In genomic region chr11:6584528-6584927, GRCh38 we compare ENCODE assay signal across 3 cellular contexts.
TF ChIP-seq lines count a peak whose summit lies in the region.

No MANE protein-coding gene starts in this region.

TF ChIP-seq in A549, 52 proteins besides CTCF, POLR2A, EP300 and RAD21:
- no peak for TF ChIP-seq FOSL2 (IDR thresholded peaks at IDR 0.05)
- TF ChIP-seq FOSL2 (CRISPR knock-in tag; IDR thresholded peaks at IDR 0.05), result no peak
- no peak for TF ChIP-seq ZNF302 (CRISPR knock-in tag; IDR thresholded peaks at IDR 0.05)
- TF ChIP-seq ELK1 (IDR thresholded peaks at IDR 0.05; ENCODE audit: low read depth, low read length), result no peak
- no peak for TF ChIP-seq E2F6 (IDR thresholded peaks at IDR 0.05; ENCODE audit: borderline replicate concordance, low read depth)
- no peak for TF ChIP-seq ZC3H11A (IDR thresholded peaks at IDR 0.05)
- TF ChIP-seq HDAC2 (IDR thresholded peaks at IDR 0.05), result no peak
- no peak for TF ChIP-seq MYC (IDR thresholded peaks at IDR 0.05; ENCODE audit: borderline replicate concordance, low read length)
- no peak for TF ChIP-seq NPAS2 (CRISPR knock-in tag; IDR thresholded peaks at IDR 0.05; ENCODE audit: borderline replicate concordance)
- no peak for TF ChIP-seq SMC3 (IDR thresholded peaks at IDR 0.05)
- TF ChIP-seq HMGXB4 (CRISPR knock-in tag; IDR thresholded peaks at IDR 0.05; ENCODE audit: borderline replicate concordance), result no peak
- TF ChIP-seq CBX8 (IDR thresholded peaks at IDR 0.05), result no peak
- no peak for TF ChIP-seq TP53 (CRISPR knock-in tag; IDR thresholded peaks at IDR 0.05)
- no peak for TF ChIP-seq PBX3 (IDR thresholded peaks at IDR 0.05)
- TF ChIP-seq MAX (IDR thresholded peaks at IDR 0.05), result no peak

TF ChIP-seq in HEK293, 187 proteins besides CTCF, POLR2A, EP300 and RAD21:
- TF ChIP-seq ZNF280D (tag by site-specific recombination; IDR thresholded peaks at IDR 0.05) (peak; percentile 85), ZNF664 (tag by site-specific recombination; IDR thresholded peaks at IDR 0.05) (no peak)

TF ChIP-seq in K562, 482 proteins besides CTCF, POLR2A, EP300 and RAD21:
- no peak for TF ChIP-seq THAP12 (CRISPR knock-in tag; IDR thresholded peaks at IDR 0.05)
- TF ChIP-seq CBX3 (IDR thresholded peaks at IDR 0.05; ENCODE audit: borderline replicate concordance in 1 of 2, low read length in 2 of 2), result 0 out of 3 replicates have a peak, but pooled peaks of 1 of the 2 experiments have one; percentile 29
- TF ChIP-seq ZNF408 (CRISPR knock-in tag; IDR thresholded peaks at IDR 0.05; ENCODE audit: low read depth), result no peak
- no peak for TF ChIP-seq HOXB6 (CRISPR knock-in tag; IDR thresholded peaks at IDR 0.05; ENCODE audit: borderline replicate concordance)
- no peak for TF ChIP-seq CXXC5 (CRISPR knock-in tag; IDR thresholded peaks at IDR 0.05)
- peak; percentile 89 for TF ChIP-seq RBM25 (IDR thresholded peaks at IDR 0.05; ENCODE audit: low read depth, low read length, severe bottlenecking)
- TF ChIP-seq PHF20 (IDR thresholded peaks at IDR 0.05; ENCODE audit: partially characterized antibody), result no peak
- no peak for TF ChIP-seq ZNF764 (CRISPR knock-in tag; IDR thresholded peaks at IDR 0.05; ENCODE audit: low read depth)
- peak; percentile 65; the same call in 1 of the 2 replicates for TF ChIP-seq TRIM28 (IDR thresholded peaks at IDR 0.05)
- TF ChIP-seq BCOR (IDR thresholded peaks at IDR 0.05), result peak; percentile 51; the same call in 1 of the 2 replicates
- TF ChIP-seq SNRNP70 (optimal IDR thresholded peaks at IDR 0.05; ENCODE audit: low read depth, low read length), result no peak
